In genomic region chr17:78925234-78925633, GRCh38 we compare ENCODE assay signal across 8 cellular contexts. TPM values are rescaled to one million over a fixed set of nuclear protein-coding genes. Genes with fewer than 3 reads are reported as not detected.
DNase-seq lines count a peak whose midpoint lies in the region; ATAC-seq and TF ChIP-seq lines count a peak whose summit lies in the region.

TSS of gene TIMP2 (minus strand) at chr17:78925387. CDS start at chr17:78925088, 299 bp downstream.

- H3K27ac Mint-ChIP-seq in Calu3 (ENCODE audit: unreplicated experiment), result peak within 1 kb of the TSS; percentile 84
- no peak within 1 kb of the TSS for H3K27ac Mint-ChIP-seq in activated naive CD8-positive, alpha-beta T cell
- H3K27ac Mint-ChIP-seq in glutamatergic neuron (ENCODE audit: unreplicated experiment), result no peak within 1 kb of the TSS

- no peaks in the 10 kb centered on the region for H3K9me2 ChIP-seq in MM.1S (replicated peaks; ENCODE audit: insufficient read depth, low read length)

- CTCF ChIA-PET in Calu3 (lab: Charles Lee), result interaction anchor here (0.6 kb wide), 1 partner anchor 629 kb away, joined by 3 read pairs; no protein-coding TSS in a partner anchor

- H3K9me3 ChIP-seq in MM.1S (replicated peaks; ENCODE audit: insufficient read depth, low read length), result no peaks in the 10 kb centered on the region

- peak within 1 kb of the TSS; percentile 91 for H3K4me3 ChIP-seq in MM.1S (ENCODE audit: low read length)

- H3K36me3 Mint-ChIP-seq in Calu3 (ENCODE audit: insufficient read depth, unreplicated experiment) (peaks cover 46% of the 10 kb centered on the region), glutamatergic neuron (ENCODE audit: unreplicated experiment) (no peaks in the 10 kb centered on the region)
- H3K36me3 Mint-ChIP-seq in activated naive CD8-positive, alpha-beta T cell, result no peaks in the 10 kb centered on the region

- no peaks in the 10 kb centered on the region for H3K36me3 ChIP-seq in MM.1S (replicated peaks; ENCODE audit: insufficient read depth, low read length)

- no TSS peak for BruUV-seq in Calu3 (replicated peaks; lab: Mats Ljungman, UMichigan)

- peak within 1 kb of the TSS; percentile 88 for H2AFZ ChIP-seq in MM.1S (ENCODE audit: low read length)

- H3K4me1 Mint-ChIP-seq in Calu3 (ENCODE audit: low read depth, unreplicated experiment) (peaks cover 44% of the 10 kb centered on the region), glutamatergic neuron (ENCODE audit: low read depth, unreplicated experiment) (peaks cover 17% of the 10 kb centered on the region)
- H3K4me1 Mint-ChIP-seq in activated naive CD8-positive, alpha-beta T cell (ENCODE audit: low read depth), result peaks cover 12% of the 10 kb centered on the region

- H3K79me2 ChIP-seq in MM.1S (ENCODE audit: low read length), result peaks cover 44% of the 10 kb centered on the region

- H3K9ac ChIP-seq in MM.1S (ENCODE audit: low read length), result peak within 1 kb of the TSS; percentile 93

- H4K20me1 ChIP-seq in MM.1S (ENCODE audit: insufficient read depth, low read length), result peaks cover 5% of the 10 kb centered on the region; the same call in 1 of the 2 replicates

- peaks cover 12% of the 10 kb centered on the region for H3F3A ChIP-seq in MM.1S (ENCODE audit: insufficient read depth, low read length)

- peak; percentile 50 for TF ChIP-seq CTCF in Calu3 (IDR thresholded peaks at IDR 0.05; ENCODE audit: unreplicated experiment)
- no peak for TF ChIP-seq CTCF in MM.1S (IDR thresholded peaks at IDR 0.05; ENCODE audit: low read length)
- TF ChIP-seq CTCF in glutamatergic neuron (IDR thresholded peaks at IDR 0.05; ENCODE audit: partially characterized antibody, unreplicated experiment), result peak; percentile 62

- no peaks in the 10 kb centered on the region for H3K27me3 ChIP-seq in MM.1S (replicated peaks; ENCODE audit: insufficient read depth, low read length)

- H3K27ac ChIP-seq in MM.1S (ENCODE audit: low read length), result peak within 1 kb of the TSS; percentile 99

- no peaks in the 10 kb centered on the region for H3K9me3 Mint-ChIP-seq in Calu3 (ENCODE audit: low read depth, unreplicated experiment)
- no peaks in the 10 kb centered on the region for H3K9me3 Mint-ChIP-seq in activated naive CD8-positive, alpha-beta T cell (ENCODE audit: low read depth)
- H3K9me3 Mint-ChIP-seq in glutamatergic neuron (ENCODE audit: unreplicated experiment), result peaks cover 2% of the 10 kb centered on the region

- H3K4me1 ChIP-seq in MM.1S (ENCODE audit: low read length), result peaks cover 19% of the 10 kb centered on the region

- intact Hi-C loops in Calu3 (cut with micrococcal nuclease; ENCODE audit: unreplicated experiment), result no loop called here

- DNase-seq in Calu3 (peak; percentile 87), MM.1S (peak; percentile 88), SK-N-DZ (ENCODE audit: low spot score) (peak; percentile 89), glutamatergic neuron (peak; percentile 91), occipital lobe (lab: John Stamatoyannopoulos, UW) (peak; percentile 60), superior temporal gyrus (ENCODE audit: extremely low spot score) (peak; percentile 86)

- ATAC-seq in GM18861 (IDR thresholded peaks at IDR 0.05; ENCODE audit: unreplicated experiment), result no peak

- H3K27me3 Mint-ChIP-seq in Calu3 (ENCODE audit: unreplicated experiment) (peaks cover 13% of the 10 kb centered on the region), glutamatergic neuron (ENCODE audit: unreplicated experiment) (peaks cover 9% of the 10 kb centered on the region)
- H3K27me3 Mint-ChIP-seq in activated naive CD8-positive, alpha-beta T cell, result peaks cover 6% of the 10 kb centered on the region

- H3K4me3 Mint-ChIP-seq in Calu3 (ENCODE audit: low read depth, unreplicated experiment), result peak within 1 kb of the TSS; percentile 73
- peak within 1 kb of the TSS; percentile 75 for H3K4me3 Mint-ChIP-seq in activated naive CD8-positive, alpha-beta T cell
- peak within 1 kb of the TSS; percentile 85 for H3K4me3 Mint-ChIP-seq in glutamatergic neuron (ENCODE audit: unreplicated experiment)

- peak within 1 kb of the TSS; percentile 93 for H3K4me2 ChIP-seq in MM.1S (ENCODE audit: low read depth, low read length)

RNA-seq across cellular contexts. Expression of gene TIMP2, which starts in this region (rescaled TPM):
- total RNA-seq in Calu3 (2022) (246 and 262 TPM in 2 replicates), glutamatergic neuron (ENCODE audit: unreplicated experiment) (121 TPM), occipital lobe (33.2 TPM)
- polyA plus RNA-seq in SK-N-DZ (2014; cell fraction: cytosol; rRNA removed), result 82.7 and 89.1 TPM in 2 replicates
- polyA plus RNA-seq in SK-N-DZ (2014; cell fraction: nucleus; rRNA removed), result 32.9 and 40.2 TPM in 2 replicates
